1 cellular context compared by ENCODE assay signal in the genomic region with DNA sequence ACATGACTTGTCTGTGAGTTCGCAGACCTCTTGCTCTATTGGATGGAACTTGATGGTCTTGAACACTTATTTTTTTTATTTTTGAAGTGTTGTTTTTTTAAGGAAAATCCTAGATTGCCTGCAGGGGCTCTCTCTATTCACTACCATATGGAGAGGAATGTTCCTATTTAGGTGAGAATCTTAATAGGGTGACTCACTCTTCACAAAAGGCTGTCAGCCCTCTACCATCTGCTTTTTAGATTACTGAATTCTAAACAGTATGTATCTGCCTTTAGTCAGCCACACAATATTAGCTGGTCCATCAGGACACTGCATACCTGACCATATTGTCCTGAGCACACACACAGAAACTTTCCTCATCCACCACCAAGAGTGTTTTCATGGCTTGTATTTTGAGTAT.
TF ChIP-seq lines count a peak whose summit lies in the region.

No MANE protein-coding gene starts in this region.

TF ChIP-seq in GM23338, 12 proteins besides CTCF, POLR2A, EP300 and RAD21 (continued from another document):
- no peak for TF ChIP-seq REST (IDR thresholded peaks at IDR 0.05; ENCODE audit: unreplicated experiment)
- no peak for TF ChIP-seq ZNF331 (CRISPR knock-in tag; IDR thresholded peaks at IDR 0.05; ENCODE audit: low read depth)
- TF ChIP-seq, protein P1, sequence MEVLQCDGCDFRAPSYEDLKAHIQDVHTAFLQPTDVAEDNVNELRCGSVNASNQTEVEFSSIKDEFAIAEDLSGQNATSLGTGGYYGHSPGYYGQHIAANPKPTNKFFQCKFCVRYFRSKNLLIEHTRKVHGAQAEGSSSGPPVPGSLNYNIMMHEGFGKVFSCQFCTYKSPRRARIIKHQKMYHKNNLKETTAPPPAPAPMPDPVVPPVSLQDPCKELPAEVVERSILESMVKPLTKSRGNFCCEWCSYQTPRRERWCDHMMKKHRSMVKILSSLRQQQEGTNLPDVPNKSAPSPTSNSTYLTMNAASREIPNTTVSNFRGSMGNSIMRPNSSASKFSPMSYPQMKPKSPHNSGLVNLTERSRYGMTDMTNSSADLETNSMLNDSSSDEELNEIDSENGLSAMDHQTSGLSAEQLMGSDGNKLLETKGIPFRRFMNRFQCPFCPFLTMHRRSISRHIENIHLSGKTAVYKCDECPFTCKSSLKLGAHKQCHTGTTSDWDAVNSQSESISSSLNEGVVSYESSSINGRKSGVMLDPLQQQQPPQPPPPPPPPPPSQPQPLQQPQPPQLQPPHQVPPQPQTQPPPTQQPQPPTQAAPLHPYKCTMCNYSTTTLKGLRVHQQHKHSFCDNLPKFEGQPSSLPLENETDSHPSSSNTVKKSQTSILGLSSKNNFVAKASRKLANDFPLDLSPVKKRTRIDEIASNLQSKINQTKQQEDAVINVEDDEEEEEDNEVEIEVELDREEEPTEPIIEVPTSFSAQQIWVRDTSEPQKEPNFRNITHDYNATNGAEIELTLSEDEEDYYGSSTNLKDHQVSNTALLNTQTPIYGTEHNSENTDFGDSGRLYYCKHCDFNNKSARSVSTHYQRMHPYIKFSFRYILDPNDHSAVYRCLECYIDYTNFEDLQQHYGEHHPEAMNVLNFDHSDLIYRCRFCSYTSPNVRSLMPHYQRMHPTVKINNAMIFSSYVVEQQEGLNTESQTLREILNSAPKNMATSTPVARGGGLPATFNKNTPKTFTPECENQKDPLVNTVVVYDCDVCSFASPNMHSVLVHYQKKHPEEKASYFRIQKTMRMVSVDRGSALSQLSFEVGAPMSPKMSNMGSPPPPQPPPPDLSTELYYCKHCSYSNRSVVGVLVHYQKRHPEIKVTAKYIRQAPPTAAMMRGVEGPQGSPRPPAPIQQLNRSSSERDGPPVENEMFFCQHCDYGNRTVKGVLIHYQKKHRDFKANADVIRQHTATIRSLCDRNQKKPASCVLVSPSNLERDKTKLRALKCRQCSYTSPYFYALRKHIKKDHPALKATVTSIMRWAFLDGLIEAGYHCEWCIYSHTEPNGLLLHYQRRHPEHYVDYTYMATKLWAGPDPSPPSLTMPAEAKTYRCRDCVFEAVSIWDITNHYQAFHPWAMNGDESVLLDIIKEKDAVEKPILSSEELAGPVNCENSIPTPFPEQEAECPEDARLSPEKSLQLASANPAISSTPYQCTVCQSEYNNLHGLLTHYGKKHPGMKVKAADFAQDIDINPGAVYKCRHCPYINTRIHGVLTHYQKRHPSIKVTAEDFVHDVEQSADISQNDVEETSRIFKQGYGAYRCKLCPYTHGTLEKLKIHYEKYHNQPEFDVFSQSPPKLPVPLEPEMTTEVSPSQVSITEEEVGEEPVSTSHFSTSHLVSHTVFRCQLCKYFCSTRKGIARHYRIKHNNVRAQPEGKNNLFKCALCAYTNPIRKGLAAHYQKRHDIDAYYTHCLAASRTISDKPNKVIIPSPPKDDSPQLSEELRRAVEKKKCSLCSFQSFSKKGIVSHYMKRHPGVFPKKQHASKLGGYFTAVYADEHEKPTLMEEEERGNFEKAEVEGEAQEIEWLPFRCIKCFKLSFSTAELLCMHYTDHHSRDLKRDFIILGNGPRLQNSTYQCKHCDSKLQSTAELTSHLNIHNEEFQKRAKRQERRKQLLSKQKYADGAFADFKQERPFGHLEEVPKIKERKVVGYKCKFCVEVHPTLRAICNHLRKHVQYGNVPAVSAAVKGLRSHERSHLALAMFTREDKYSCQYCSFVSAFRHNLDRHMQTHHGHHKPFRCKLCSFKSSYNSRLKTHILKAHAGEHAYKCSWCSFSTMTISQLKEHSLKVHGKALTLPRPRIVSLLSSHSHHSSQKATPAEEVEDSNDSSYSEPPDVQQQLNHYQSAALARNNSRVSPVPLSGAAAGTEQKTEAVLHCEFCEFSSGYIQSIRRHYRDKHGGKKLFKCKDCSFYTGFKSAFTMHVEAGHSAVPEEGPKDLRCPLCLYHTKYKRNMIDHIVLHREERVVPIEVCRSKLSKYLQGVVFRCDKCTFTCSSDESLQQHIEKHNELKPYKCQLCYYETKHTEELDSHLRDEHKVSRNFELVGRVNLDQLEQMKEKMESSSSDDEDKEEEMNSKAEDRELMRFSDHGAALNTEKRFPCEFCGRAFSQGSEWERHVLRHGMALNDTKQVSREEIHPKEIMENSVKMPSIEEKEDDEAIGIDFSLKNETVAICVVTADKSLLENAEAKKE (CRISPR knock-in tag; IDR thresholded peaks at IDR 0.05), result no peak
- no peak for TF ChIP-seq NANOG (IDR thresholded peaks at IDR 0.05; ENCODE audit: borderline replicate concordance)
